Comparison of ENCODE assay signal across 24 cellular contexts in genomic region chr5:172466062-172466461, GRCh38.
"Had no signal": no experiment of that assay in that cellular context is flagged by ENCODE, and none has a peak within 500 bp of the region (broad histone marks: within the 10 kb centered on the region; RNA-seq: fewer than 3 reads in every experiment).

No MANE protein-coding gene starts in this region.

- H3K27me3 ChIP-seq: dorsolateral prefrontal cortex, ovary, right lobe of liver, tibial nerve had no signal

- H3K4me3 ChIP-seq: dorsolateral prefrontal cortex, heart left ventricle, mucosa of descending colon, ovary, right lobe of liver, spleen, tibial nerve had no signal

- H3K4me1 Mint-ChIP-seq: central memory CD8-positive, alpha-beta T cell; natural killer cell; stimulated activated memory B cell treated with anti-CD40 and anti-IgM and Interleukin-4, amounts not matched to agents 10 μg/mL and 1 μg/mL and 100 μg/mL, for 72 hours had no signal

- H3K27ac ChIP-seq: dorsolateral prefrontal cortex, heart left ventricle, ovary, right lobe of liver, spleen, tibial nerve had no signal

- H3K36me3 ChIP-seq: heart left ventricle, ovary, right lobe of liver, spleen, tibial nerve had no signal

- H3K27ac Mint-ChIP-seq: natural killer cell; progenitor cell of endocrine pancreas; stimulated activated memory B cell treated with anti-CD40 and anti-IgM and Interleukin-4, amounts not matched to agents 10 μg/mL and 1 μg/mL and 100 μg/mL, for 72 hours; stimulated activated naive CD8-positive, alpha-beta T cell treated with anti-CD3 and anti-CD28 coated beads, Interleukin-15, Interleukin-2, amounts not matched to agents 100 ng/mL and 50 ng/mL, for 24 hours had no signal

- H3K9me3 Mint-ChIP-seq: natural killer cell had no signal

- H3K4me3 Mint-ChIP-seq: central memory CD8-positive, alpha-beta T cell; natural killer cell; neural crest cell; stimulated activated memory B cell treated with anti-CD40 and anti-IgM and Interleukin-4, amounts not matched to agents 10 μg/mL and 1 μg/mL and 100 μg/mL, for 72 hours; stimulated activated naive CD8-positive, alpha-beta T cell treated with anti-CD3 and anti-CD28 coated beads, Interleukin-15, Interleukin-2, amounts not matched to agents 100 ng/mL and 50 ng/mL, for 24 hours had no signal

- H3K4me1 ChIP-seq: right lobe of liver, tibial nerve had no signal

- ATAC-seq: esophagus mucosa; left lobe of liver; mucosa of descending colon; natural killer cell; stimulated activated memory B cell treated with anti-CD40 and anti-IgM and Interleukin-4, amounts not matched to agents 10 μg/mL and 1 μg/mL and 100 μg/mL, for 72 hours had no signal

- DNase-seq: cortex of kidney; dorsolateral prefrontal cortex; effector CD8-positive, alpha-beta T cell; heart left ventricle; hippocampal formation; kidney glomerular epithelial cell; mammary epithelial cell; mucosa of descending colon; natural killer cell; nucleus accumbens; ovary; right lobe of liver; spleen; stimulated activated CD4-positive, alpha-beta T cell treated with anti-CD3 and anti-CD28 coated beads, Interleukin-15, amount 100 ng/mL, for 24 hours; stimulated activated CD4-positive, alpha-beta T cell treated with anti-CD3 and anti-CD28 coated beads, Interleukin-1b, Interleukin-23, amount 100 ng/mL, for 48 hours; stimulated activated CD4-positive, alpha-beta T cell treated with anti-CD3 and anti-CD28 coated beads, Interleukin-4, amount 100 ng/mL, for 24 hours had no signal

- H3K9me3 ChIP-seq: mucosa of descending colon, ovary, right lobe of liver had no signal

- H3K36me3 Mint-ChIP-seq: natural killer cell; stimulated activated memory B cell treated with anti-CD40 and anti-IgM and Interleukin-4, amounts not matched to agents 10 μg/mL and 1 μg/mL and 100 μg/mL, for 72 hours had no signal
